ENCODE assay signal across 1 cellular context in the genomic region with DNA sequence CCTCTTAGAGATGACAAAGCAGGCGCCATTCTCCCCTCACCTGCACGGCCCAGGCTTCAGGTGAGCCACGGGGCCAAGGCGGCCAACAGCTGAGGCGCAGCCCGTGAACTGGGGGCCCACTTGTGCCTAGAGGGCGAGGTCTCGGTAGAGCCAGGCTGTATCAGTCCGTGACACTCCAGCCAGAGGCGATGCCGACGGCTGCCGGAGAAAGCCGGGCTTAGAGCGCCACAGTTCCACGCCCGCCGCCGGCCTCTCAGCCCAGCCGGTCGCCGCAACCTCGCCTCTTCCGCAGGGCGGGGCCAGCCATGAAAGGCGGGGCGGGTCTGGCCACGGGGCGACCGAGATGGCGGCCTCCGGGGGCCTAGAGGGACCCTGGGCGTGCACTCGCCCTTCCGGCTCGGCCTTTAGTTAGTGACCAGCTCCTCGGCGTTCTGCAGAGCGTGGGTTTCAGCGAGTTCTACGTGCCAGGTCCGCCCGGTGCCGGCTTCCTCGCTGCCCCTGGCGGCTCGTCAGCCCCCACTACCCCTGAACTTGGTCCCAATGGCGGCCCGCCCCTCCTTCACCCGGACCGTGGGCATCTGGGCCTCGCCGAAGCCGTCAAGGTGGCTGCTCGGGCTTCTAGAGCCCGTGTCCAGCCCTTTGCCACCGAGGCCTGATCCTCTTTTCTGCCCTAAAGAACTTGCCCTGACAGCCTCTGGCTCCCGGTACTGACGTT.
TF ChIP-seq lines count a peak whose summit lies in the region.

A gene (plus strand): TSS at position 390 of the 715 bp plus-strand sequence. CDS start 881 bp downstream, outside the sequence.

TF ChIP-seq in HepG2, 621 proteins besides CTCF, POLR2A, EP300 and RAD21 (continued from another document and continues in another):
- TF ChIP-seq, protein P1, sequence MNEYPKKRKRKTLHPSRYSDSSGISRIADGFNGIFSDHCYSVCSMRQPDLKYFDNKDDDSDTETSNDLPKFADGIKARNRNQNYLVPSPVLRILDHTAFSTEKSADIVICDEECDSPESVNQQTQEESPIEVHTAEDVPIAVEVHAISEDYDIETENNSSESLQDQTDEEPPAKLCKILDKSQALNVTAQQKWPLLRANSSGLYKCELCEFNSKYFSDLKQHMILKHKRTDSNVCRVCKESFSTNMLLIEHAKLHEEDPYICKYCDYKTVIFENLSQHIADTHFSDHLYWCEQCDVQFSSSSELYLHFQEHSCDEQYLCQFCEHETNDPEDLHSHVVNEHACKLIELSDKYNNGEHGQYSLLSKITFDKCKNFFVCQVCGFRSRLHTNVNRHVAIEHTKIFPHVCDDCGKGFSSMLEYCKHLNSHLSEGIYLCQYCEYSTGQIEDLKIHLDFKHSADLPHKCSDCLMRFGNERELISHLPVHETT (CRISPR knock-in tag; conservative IDR thresholded peaks at IDR 0.05) = peak; percentile 77; the same call in 1 of the 2 replicates
- TF ChIP-seq SIN3A (IDR thresholded peaks at IDR 0.05; ENCODE audit: borderline replicate concordance, low read depth, low read length) (peak; percentile 85; the same call in 1 of the 2 replicates), CBX5 (CRISPR knock-in tag; IDR thresholded peaks at IDR 0.05; ENCODE audit: borderline replicate concordance) (peak; percentile 50; the same call in 1 of the 2 replicates), YY1 (IDR thresholded peaks at IDR 0.05; ENCODE audit: insufficient read depth, insufficient replicate concordance, low read depth, low read length) (peak; percentile 92), POGZ (CRISPR knock-in tag; IDR thresholded peaks at IDR 0.05) (peak; percentile 74), ZNF446 (CRISPR knock-in tag; IDR thresholded peaks at IDR 0.05) (peak; percentile 61; the same call in 1 of the 2 replicates), ZNF644 (CRISPR knock-in tag; IDR thresholded peaks at IDR 0.05; ENCODE audit: low read depth) (peak; percentile 40), ZSCAN20 (CRISPR knock-in tag; IDR thresholded peaks at IDR 0.05; ENCODE audit: borderline replicate concordance) (peak; percentile 94), MTA3 (CRISPR knock-in tag; IDR thresholded peaks at IDR 0.05) (no peak), STAG1 (CRISPR knock-in tag; IDR thresholded peaks at IDR 0.05) (peak; percentile 27), RBFOX2 (IDR thresholded peaks at IDR 0.05; ENCODE audit: low read depth, low read length) (peak; percentile 96), KDM3A (CRISPR knock-in tag; IDR thresholded peaks at IDR 0.05; ENCODE audit: low read depth) (peak; percentile 98), FOXC1 (CRISPR knock-in tag; IDR thresholded peaks at IDR 0.05; ENCODE audit: borderline replicate concordance) (peak; percentile 90), ZNF660 (CRISPR knock-in tag; IDR thresholded peaks at IDR 0.05; ENCODE audit: borderline replicate concordance, low read depth) (no peak), ZNF205 (CRISPR knock-in tag; IDR thresholded peaks at IDR 0.05) (peak; percentile 87), ZNF263 (CRISPR knock-in tag; IDR thresholded peaks at IDR 0.05) (no peak), SALL2 (CRISPR knock-in tag; IDR thresholded peaks at IDR 0.05) (peak; percentile 19; the same call in 1 of the 2 replicates), ZNF274 (CRISPR knock-in tag; IDR thresholded peaks at IDR 0.05) (peak; percentile 53), CBFB (CRISPR knock-in tag; IDR thresholded peaks at IDR 0.05) (peak; percentile 81; the same call in 1 of the 2 replicates), ZNF382 (CRISPR knock-in tag; IDR thresholded peaks at IDR 0.05; ENCODE audit: borderline replicate concordance) (no peak), HNRNPL (IDR thresholded peaks at IDR 0.05; ENCODE audit: low read depth, low read length) (no peak), ZNF564 (CRISPR knock-in tag; IDR thresholded peaks at IDR 0.05) (peak; percentile 80; the same call in 1 of the 2 replicates), ZNF552 (CRISPR knock-in tag; IDR thresholded peaks at IDR 0.05; ENCODE audit: borderline replicate concordance) (0 out of 2 replicates have a peak, but pooled peaks have one; percentile 14)
- TF ChIP-seq, protein P2, sequence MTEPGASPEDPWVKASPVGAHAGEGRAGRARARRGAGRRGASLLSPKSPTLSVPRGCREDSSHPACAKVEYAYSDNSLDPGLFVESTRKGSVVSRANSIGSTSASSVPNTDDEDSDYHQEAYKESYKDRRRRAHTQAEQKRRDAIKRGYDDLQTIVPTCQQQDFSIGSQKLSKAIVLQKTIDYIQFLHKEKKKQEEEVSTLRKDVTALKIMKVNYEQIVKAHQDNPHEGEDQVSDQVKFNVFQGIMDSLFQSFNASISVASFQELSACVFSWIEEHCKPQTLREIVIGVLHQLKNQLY (CRISPR knock-in tag; IDR thresholded peaks at IDR 0.05) = peak; percentile 46; the same call in 1 of the 2 replicates
- TF ChIP-seq, protein P3, sequence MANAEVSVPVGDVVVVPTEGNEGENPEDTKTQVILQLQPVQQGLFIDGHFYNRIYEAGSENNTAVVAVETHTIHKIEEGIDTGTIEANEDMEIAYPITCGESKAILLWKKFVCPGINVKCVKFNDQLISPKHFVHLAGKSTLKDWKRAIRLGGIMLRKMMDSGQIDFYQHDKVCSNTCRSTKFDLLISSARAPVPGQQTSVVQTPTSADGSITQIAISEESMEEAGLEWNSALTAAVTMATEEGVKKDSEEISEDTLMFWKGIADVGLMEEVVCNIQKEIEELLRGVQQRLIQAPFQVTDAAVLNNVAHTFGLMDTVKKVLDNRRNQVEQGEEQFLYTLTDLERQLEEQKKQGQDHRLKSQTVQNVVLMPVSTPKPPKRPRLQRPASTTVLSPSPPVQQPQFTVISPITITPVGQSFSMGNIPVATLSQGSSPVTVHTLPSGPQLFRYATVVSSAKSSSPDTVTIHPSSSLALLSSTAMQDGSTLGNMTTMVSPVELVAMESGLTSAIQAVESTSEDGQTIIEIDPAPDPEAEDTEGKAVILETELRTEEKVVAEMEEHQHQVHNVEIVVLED (CRISPR knock-in tag; IDR thresholded peaks at IDR 0.05; ENCODE audit: borderline replicate concordance) = peak; percentile 73; the same call in 1 of the 2 replicates
- TF ChIP-seq, protein P4, sequence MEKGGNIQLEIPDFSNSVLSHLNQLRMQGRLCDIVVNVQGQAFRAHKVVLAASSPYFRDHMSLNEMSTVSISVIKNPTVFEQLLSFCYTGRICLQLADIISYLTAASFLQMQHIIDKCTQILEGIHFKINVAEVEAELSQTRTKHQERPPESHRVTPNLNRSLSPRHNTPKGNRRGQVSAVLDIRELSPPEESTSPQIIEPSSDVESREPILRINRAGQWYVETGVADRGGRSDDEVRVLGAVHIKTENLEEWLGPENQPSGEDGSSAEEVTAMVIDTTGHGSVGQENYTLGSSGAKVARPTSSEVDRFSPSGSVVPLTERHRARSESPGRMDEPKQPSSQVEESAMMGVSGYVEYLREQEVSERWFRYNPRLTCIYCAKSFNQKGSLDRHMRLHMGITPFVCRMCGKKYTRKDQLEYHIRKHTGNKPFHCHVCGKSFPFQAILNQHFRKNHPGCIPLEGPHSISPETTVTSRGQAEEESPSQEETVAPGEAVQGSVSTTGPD (CRISPR knock-in tag; IDR thresholded peaks at IDR 0.05) = 0 out of 2 replicates have a peak, but pooled peaks have one; percentile 28
- TF ChIP-seq, protein P5, sequence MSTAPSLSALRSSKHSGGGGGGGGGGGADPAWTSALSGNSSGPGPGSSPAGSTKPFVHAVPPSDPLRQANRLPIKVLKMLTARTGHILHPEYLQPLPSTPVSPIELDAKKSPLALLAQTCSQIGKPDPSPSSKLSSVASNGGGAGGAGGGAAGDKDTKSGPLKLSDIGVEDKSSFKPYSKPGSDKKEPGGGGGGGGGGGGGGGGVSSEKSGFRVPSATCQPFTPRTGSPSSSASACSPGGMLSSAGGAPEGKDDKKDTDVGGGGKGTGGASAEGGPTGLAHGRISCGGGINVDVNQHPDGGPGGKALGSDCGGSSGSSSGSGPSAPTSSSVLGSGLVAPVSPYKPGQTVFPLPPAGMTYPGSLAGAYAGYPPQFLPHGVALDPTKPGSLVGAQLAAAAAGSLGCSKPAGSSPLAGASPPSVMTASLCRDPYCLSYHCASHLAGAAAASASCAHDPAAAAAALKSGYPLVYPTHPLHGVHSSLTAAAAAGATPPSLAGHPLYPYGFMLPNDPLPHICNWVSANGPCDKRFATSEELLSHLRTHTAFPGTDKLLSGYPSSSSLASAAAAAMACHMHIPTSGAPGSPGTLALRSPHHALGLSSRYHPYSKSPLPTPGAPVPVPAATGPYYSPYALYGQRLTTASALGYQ (CRISPR knock-in tag; IDR thresholded peaks at IDR 0.05) = peak; percentile 81
- TF ChIP-seq, protein P6, sequence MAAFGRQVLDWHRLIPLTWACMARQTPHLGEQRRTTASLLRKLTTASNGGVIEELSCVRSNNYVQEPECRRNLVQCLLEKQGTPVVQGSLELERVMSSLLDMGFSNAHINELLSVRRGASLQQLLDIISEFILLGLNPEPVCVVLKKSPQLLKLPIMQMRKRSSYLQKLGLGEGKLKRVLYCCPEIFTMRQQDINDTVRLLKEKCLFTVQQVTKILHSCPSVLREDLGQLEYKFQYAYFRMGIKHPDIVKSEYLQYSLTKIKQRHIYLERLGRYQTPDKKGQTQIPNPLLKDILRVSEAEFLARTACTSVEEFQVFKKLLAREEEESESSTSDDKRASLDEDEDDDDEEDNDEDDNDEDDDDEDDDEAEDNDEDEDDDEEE (CRISPR knock-in tag; IDR thresholded peaks at IDR 0.05) = no peak
- TF ChIP-seq, protein P7, sequence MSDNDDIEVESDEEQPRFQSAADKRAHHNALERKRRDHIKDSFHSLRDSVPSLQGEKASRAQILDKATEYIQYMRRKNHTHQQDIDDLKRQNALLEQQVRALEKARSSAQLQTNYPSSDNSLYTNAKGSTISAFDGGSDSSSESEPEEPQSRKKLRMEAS (IDR thresholded peaks at IDR 0.05) = peak; percentile 91
- TF ChIP-seq, protein P8, sequence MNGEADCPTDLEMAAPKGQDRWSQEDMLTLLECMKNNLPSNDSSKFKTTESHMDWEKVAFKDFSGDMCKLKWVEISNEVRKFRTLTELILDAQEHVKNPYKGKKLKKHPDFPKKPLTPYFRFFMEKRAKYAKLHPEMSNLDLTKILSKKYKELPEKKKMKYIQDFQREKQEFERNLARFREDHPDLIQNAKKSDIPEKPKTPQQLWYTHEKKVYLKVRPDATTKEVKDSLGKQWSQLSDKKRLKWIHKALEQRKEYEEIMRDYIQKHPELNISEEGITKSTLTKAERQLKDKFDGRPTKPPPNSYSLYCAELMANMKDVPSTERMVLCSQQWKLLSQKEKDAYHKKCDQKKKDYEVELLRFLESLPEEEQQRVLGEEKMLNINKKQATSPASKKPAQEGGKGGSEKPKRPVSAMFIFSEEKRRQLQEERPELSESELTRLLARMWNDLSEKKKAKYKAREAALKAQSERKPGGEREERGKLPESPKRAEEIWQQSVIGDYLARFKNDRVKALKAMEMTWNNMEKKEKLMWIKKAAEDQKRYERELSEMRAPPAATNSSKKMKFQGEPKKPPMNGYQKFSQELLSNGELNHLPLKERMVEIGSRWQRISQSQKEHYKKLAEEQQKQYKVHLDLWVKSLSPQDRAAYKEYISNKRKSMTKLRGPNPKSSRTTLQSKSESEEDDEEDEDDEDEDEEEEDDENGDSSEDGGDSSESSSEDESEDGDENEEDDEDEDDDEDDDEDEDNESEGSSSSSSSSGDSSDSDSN (CRISPR knock-in tag; IDR thresholded peaks at IDR 0.05) = peak; percentile 96
- TF ChIP-seq, protein P9, sequence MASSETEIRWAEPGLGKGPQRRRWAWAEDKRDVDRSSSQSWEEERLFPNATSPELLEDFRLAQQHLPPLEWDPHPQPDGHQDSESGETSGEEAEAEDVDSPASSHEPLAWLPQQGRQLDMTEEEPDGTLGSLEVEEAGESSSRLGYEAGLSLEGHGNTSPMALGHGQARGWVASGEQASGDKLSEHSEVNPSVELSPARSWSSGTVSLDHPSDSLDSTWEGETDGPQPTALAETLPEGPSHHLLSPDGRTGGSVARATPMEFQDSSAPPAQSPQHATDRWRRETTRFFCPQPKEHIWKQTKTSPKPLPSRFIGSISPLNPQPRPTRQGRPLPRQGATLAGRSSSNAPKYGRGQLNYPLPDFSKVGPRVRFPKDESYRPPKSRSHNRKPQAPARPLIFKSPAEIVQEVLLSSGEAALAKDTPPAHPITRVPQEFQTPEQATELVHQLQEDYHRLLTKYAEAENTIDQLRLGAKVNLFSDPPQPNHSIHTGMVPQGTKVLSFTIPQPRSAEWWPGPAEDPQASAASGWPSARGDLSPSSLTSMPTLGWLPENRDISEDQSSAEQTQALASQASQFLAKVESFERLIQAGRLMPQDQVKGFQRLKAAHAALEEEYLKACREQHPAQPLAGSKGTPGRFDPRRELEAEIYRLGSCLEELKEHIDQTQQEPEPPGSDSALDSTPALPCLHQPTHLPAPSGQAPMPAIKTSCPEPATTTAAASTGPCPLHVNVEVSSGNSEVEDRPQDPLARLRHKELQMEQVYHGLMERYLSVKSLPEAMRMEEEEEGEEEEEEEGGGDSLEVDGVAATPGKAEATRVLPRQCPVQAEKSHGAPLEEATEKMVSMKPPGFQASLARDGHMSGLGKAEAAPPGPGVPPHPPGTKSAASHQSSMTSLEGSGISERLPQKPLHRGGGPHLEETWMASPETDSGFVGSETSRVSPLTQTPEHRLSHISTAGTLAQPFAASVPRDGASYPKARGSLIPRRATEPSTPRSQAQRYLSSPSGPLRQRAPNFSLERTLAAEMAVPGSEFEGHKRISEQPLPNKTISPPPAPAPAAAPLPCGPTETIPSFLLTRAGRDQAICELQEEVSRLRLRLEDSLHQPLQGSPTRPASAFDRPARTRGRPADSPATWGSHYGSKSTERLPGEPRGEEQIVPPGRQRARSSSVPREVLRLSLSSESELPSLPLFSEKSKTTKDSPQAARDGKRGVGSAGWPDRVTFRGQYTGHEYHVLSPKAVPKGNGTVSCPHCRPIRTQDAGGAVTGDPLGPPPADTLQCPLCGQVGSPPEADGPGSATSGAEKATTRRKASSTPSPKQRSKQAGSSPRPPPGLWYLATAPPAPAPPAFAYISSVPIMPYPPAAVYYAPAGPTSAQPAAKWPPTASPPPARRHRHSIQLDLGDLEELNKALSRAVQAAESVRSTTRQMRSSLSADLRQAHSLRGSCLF (CRISPR knock-in tag; IDR thresholded peaks at IDR 0.05; ENCODE audit: borderline replicate concordance) = 0 out of 2 replicates have a peak, but pooled peaks have one; percentile 69
- TF ChIP-seq, protein P10, sequence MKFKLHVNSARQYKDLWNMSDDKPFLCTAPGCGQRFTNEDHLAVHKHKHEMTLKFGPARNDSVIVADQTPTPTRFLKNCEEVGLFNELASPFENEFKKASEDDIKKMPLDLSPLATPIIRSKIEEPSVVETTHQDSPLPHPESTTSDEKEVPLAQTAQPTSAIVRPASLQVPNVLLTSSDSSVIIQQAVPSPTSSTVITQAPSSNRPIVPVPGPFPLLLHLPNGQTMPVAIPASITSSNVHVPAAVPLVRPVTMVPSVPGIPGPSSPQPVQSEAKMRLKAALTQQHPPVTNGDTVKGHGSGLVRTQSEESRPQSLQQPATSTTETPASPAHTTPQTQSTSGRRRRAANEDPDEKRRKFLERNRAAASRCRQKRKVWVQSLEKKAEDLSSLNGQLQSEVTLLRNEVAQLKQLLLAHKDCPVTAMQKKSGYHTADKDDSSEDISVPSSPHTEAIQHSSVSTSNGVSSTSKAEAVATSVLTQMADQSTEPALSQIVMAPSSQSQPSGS (CRISPR knock-in tag; IDR thresholded peaks at IDR 0.05) = peak; percentile 70; the same call in 1 of the 2 replicates
- TF ChIP-seq, protein P11, sequence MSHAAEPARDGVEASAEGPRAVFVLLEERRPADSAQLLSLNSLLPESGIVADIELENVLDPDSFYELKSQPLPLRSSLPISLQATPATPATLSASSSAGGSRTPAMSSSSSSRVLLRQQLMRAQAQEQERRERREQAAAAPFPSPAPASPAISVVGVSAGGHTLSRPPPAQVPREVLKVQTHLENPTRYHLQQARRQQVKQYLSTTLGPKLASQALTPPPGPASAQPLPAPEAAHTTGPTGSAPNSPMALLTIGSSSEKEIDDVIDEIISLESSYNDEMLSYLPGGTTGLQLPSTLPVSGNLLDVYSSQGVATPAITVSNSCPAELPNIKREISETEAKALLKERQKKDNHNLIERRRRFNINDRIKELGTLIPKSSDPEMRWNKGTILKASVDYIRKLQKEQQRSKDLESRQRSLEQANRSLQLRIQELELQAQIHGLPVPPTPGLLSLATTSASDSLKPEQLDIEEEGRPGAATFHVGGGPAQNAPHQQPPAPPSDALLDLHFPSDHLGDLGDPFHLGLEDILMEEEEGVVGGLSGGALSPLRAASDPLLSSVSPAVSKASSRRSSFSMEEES (CRISPR knock-in tag; IDR thresholded peaks at IDR 0.05) = peak; percentile 61; the same call in 1 of the 2 replicates
